Comparison of ENCODE assay signal across 15 cellular contexts in the genomic region with DNA sequence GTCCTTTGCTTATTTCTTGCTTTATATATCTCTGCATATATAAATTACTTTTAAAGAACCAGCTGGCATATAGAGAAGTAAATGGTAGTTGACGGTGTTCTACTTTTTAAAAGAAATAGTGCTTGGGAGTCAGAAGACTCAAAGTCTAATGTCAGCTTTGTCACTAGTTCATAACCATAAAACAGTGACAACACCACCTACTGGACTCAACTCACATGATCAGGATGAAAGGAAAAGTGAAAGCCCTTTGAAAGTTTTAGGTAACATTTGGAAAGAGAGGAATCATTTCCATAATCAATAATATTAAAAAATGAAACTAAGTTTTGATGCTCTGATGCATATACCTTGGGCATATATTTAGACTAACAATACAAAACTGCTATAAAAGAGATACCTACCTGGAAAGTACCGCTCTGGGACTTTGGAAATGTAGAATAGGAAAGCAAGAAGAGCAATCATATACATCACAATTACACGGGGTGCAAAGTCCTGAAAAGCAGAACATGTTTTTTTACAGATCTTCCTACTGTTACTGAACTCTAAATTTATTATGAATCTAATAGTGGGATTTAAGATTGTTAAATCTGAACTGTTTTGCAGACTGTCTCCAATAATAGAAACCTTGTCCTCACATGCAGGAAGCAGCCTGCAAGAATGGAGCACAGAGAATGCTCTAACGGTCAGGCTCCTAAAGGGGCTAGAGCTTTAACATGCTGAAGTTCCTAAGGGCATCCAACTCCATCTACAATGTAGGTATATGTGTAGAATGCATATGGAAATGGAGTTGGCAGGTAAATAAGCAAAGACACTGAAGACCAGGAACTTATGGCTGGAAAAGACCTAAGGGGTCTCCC. TPM values are rescaled to one million over a fixed set of nuclear protein-coding genes. Genes with fewer than 3 reads are reported as not detected.
DNase-seq lines count a peak whose midpoint lies in the region; ATAC-seq and TF ChIP-seq lines count a peak whose summit lies in the region.
"Had no signal": no experiment of that assay in that cellular context is flagged by ENCODE, and none has a peak within 500 bp of the region (broad histone marks: within the 10 kb centered on the region; RNA-seq: fewer than 3 reads in every experiment).

No MANE protein-coding gene starts in this region.

- H3K9me3 ChIP-seq in A673 (ENCODE audit: low read depth, low read length, poor library complexity, severe bottlenecking), result no peaks in the 10 kb centered on the region
- H3K9me3 ChIP-seq: BLaER1 treated with 17β-estradiol and CSF1 and Interleukin-3, amounts not matched to agents 10 nM and 100 nM had no signal

- POLR2A ChIA-PET in A673 (lab: Charles Lee; ENCODE audit: low non-redundant PET), result no interaction called here

- H3K27me3 Mint-ChIP-seq in IgD-negative memory B cell (no peaks in the 10 kb centered on the region), CD14-positive monocyte (ENCODE audit: low read depth in 3 of 3) (no peaks in the 10 kb centered on the region)
- H3K27me3 Mint-ChIP-seq: activated CD4-positive, alpha-beta T cell treated with anti-CD3 and anti-CD28 coated beads, Interleukin-2, amount 10 ng/mL, durations not matched to agents 24 days and 14 days; activated naive CD4-positive, alpha-beta T cell treated with anti-CD3 and anti-CD28 coated beads, Interleukin-2, amount 10 ng/mL, durations not matched to agents 7 days and 5 days; natural killer cell treated with Interleukin-12 subunit alpha and Interleukin-12 subunit beta and Interleukin-15 and Interleukin-18, amount 100 ng/mL, for 72 hours; stimulated activated naive CD8-positive, alpha-beta T cell treated with anti-CD3 and anti-CD28 coated beads, Interleukin-15, amount 100 ng/mL, for 72 hours had no signal

- H3K36me3 ChIP-seq in A673 (ENCODE audit: insufficient read depth, low read length, poor library complexity, severe bottlenecking), result no peaks in the 10 kb centered on the region

- H3K27me3 ChIP-seq in A673 (replicated peaks; ENCODE audit: insufficient read depth, low read depth, low read length, poor library complexity), result no peaks in the 10 kb centered on the region
- H3K27me3 ChIP-seq: BLaER1 treated with 17β-estradiol and CSF1 and Interleukin-3, amounts not matched to agents 10 nM and 100 nM had no signal

- TF ChIP-seq CTCF in A673 (conservative IDR thresholded peaks at IDR 0.05; ENCODE audit: low read depth, low read length) (peak; percentile 22; the same call in 1 of the 2 replicates), CD14-positive monocyte (IDR thresholded peaks at IDR 0.05) (no peak)

- no peak overlapping the region for H3K27ac ChIP-seq in A673 (ENCODE audit: low read depth, low read length, poor library complexity, severe bottlenecking)
- H3K27ac ChIP-seq: BLaER1 treated with 17β-estradiol and CSF1 and Interleukin-3, amounts not matched to agents 10 nM and 100 nM had no signal

- no peak overlapping the region for H3K4me3 ChIP-seq in A673 (ENCODE audit: low read depth, low read length, poor library complexity, severe bottlenecking)
- H3K4me3 ChIP-seq: BLaER1 treated with 17β-estradiol and CSF1 and Interleukin-3, amounts not matched to agents 10 nM and 100 nM had no signal

- peaks cover 0 to 5% (median 0%) of the 10 kb centered on the region in 3 donors for H3K4me1 Mint-ChIP-seq in IgD-negative memory B cell
- peaks cover 5% of the 10 kb centered on the region for H3K4me1 Mint-ChIP-seq in CD14-positive monocyte

- no peaks in the 10 kb centered on the region for H3K9me3 Mint-ChIP-seq in IgD-negative memory B cell
- no peaks in the 10 kb centered on the region for H3K9me3 Mint-ChIP-seq in CD14-positive monocyte
- H3K9me3 Mint-ChIP-seq: activated CD4-positive, alpha-beta T cell treated with anti-CD3 and anti-CD28 coated beads, Interleukin-2, amount 10 ng/mL, durations not matched to agents 24 days and 14 days; activated naive CD4-positive, alpha-beta T cell treated with anti-CD3 and anti-CD28 coated beads, Interleukin-2, amount 10 ng/mL, durations not matched to agents 7 days and 5 days; natural killer cell treated with Interleukin-12 subunit alpha and Interleukin-12 subunit beta and Interleukin-15 and Interleukin-18, amount 100 ng/mL, for 72 hours; stimulated activated naive CD8-positive, alpha-beta T cell treated with anti-CD3 and anti-CD28 coated beads, Interleukin-15, amount 100 ng/mL, for 72 hours had no signal

- DNase-seq in A673 (ENCODE audit: low spot score), result no peak
- DNase-seq in dermis microvascular lymphatic vessel endothelial cell (ENCODE audit: low read depth in 2 of 2), result peak; percentile 17 to 31
- DNase-seq in CD14-positive monocyte (ENCODE audit: low spot score), result no peak
- DNase-seq in NCI-H1694 treated with DMSO at 0.1 percent for 48 hours (lab: John Stamatoyannopoulos, UW), result no peak
- no peak for DNase-seq in NCI-H2196 (lab: John Stamatoyannopoulos, UW; ENCODE audit: unreplicated experiment)
- DNase-seq: activated CD4-positive, alpha-beta T cell treated with anti-CD3 and anti-CD28 coated beads, Interleukin-2, amount 10 ng/mL, durations not matched to agents 24 days and 14 days; activated naive CD4-positive, alpha-beta T cell treated with anti-CD3 and anti-CD28 coated beads, Interleukin-2, amount 10 ng/mL, durations not matched to agents 7 days and 5 days; effector memory CD4-positive, alpha-beta T cell; NCI-H2107; stimulated activated naive CD8-positive, alpha-beta T cell treated with anti-CD3 and anti-CD28 coated beads, Interleukin-15, amount 100 ng/mL, for 72 hours had no signal

- BruUV-seq in A673 (replicated peaks; lab: Mats Ljungman, UMichigan), result no TSS peak

- H3K27ac Mint-ChIP-seq in IgD-negative memory B cell (peak overlapping the region in 2 of 3 donors; percentile 7 to 37), CD14-positive monocyte (no peak overlapping the region)
- H3K27ac Mint-ChIP-seq: activated CD4-positive, alpha-beta T cell treated with anti-CD3 and anti-CD28 coated beads, Interleukin-2, amount 10 ng/mL, durations not matched to agents 24 days and 14 days; activated naive CD4-positive, alpha-beta T cell treated with anti-CD3 and anti-CD28 coated beads, Interleukin-2, amount 10 ng/mL, durations not matched to agents 7 days and 5 days; natural killer cell treated with Interleukin-12 subunit alpha and Interleukin-12 subunit beta and Interleukin-15 and Interleukin-18, amount 100 ng/mL, for 72 hours had no signal

- intact Hi-C loops in A673 (cut with micrococcal nuclease; ENCODE audit: unreplicated experiment) (no loop called here), CD14-positive monocyte (cut with micrococcal nuclease) (no loop called here)

- H3K4me3 Mint-ChIP-seq in IgD-negative memory B cell (no peak overlapping the region), CD14-positive monocyte (peak overlapping the region in 1 of 2 donors; percentile 14)
- H3K4me3 Mint-ChIP-seq: activated CD4-positive, alpha-beta T cell treated with anti-CD3 and anti-CD28 coated beads, Interleukin-2, amount 10 ng/mL, durations not matched to agents 24 days and 14 days; activated naive CD4-positive, alpha-beta T cell treated with anti-CD3 and anti-CD28 coated beads, Interleukin-2, amount 10 ng/mL, durations not matched to agents 7 days and 5 days; natural killer cell treated with Interleukin-12 subunit alpha and Interleukin-12 subunit beta and Interleukin-15 and Interleukin-18, amount 100 ng/mL, for 72 hours; stimulated activated naive CD8-positive, alpha-beta T cell treated with anti-CD3 and anti-CD28 coated beads, Interleukin-15, amount 100 ng/mL, for 72 hours had no signal

- CTCF ChIA-PET in A673 (lab: Charles Lee), result no interaction called here

- peak; percentile 64 for ATAC-seq in GM18907 (IDR thresholded peaks at IDR 0.05; ENCODE audit: unreplicated experiment)
- no peak for ATAC-seq in HG03469 (IDR thresholded peaks at IDR 0.05; ENCODE audit: unreplicated experiment)
- ATAC-seq: natural killer cell treated with Interleukin-12 subunit alpha and Interleukin-12 subunit beta and Interleukin-15 and Interleukin-18, amount 100 ng/mL, for 72 hours; stimulated activated naive CD8-positive, alpha-beta T cell treated with anti-CD3 and anti-CD28 coated beads, Interleukin-15, amount 100 ng/mL, for 72 hours had no signal

- H3K4me1 ChIP-seq in A673 (ENCODE audit: insufficient read depth, low read length, poor library complexity, severe bottlenecking), result no peaks in the 10 kb centered on the region

- H3K36me3 Mint-ChIP-seq in IgD-negative memory B cell (peaks cover 11% of the 10 kb centered on the region), CD14-positive monocyte (peaks cover 24 to 29% of the 10 kb centered on the region in 2 donors)

RNA-seq across cellular contexts. Expression of a gene that starts 15.6 kb away (rescaled TPM):
- total RNA-seq in A673 (2021) (11.0 and 11.4 TPM in 2 replicates), dermis microvascular lymphatic vessel endothelial cell (15.9 and 27.1 TPM in 2 replicates)
- polyA plus RNA-seq in IgD-negative memory B cell (6.4 TPM), CD14-positive monocyte (1 to 10 TPM; 5.2 to 5.6 TPM)

Comparison
In these comparisons a context has a peak if more than half of its experiments do, and no peak if none do; other contexts are left out.
1. DNase-seq: peak in dermis microvascular lymphatic vessel endothelial cell (2 of 2); none in A673 (single experiment), CD14-positive monocyte (single experiment), NCI-H1694 treated with DMSO at 0.1 percent for 48 hours (single experiment) and NCI-H2196 (single experiment).
2. H3K27ac Mint-ChIP-seq: peak in IgD-negative memory B cell (2 of 3); none in CD14-positive monocyte (0 of 7).